Comparison of ENCODE assay signal across 8 cellular contexts in genomic region chr22:38870791-38871359, GRCh38. TPM values are rescaled to one million over a fixed set of nuclear protein-coding genes. Genes with fewer than 3 reads are reported as not detected.
DNase-seq lines count a peak whose midpoint lies in the region; ATAC-seq and TF ChIP-seq lines count a peak whose summit lies in the region.

No MANE protein-coding gene starts in this region.

- H3K27ac Mint-ChIP-seq in mesothelial cell of epicardium: peak overlapping the region; percentile 85

- no peaks in the 10 kb centered on the region for H3K9me3 ChIP-seq in cardiac muscle cell (ENCODE audit: low read depth)
- H3K9me3 ChIP-seq in breast epithelium: no peaks in the 10 kb centered on the region
- no peaks in the 10 kb centered on the region for H3K9me3 ChIP-seq in uterus

- H3K9me3 Mint-ChIP-seq in mesothelial cell of epicardium: no peaks in the 10 kb centered on the region

- H3K27me3 ChIP-seq in cardiac muscle cell (no peaks in the 10 kb centered on the region), breast epithelium (no peaks in the 10 kb centered on the region), uterus (no peaks in the 10 kb centered on the region)

- no peak for ATAC-seq in left cardiac atrium
- ATAC-seq in left lobe of liver: no peak

- H3K4me3 ChIP-seq in cardiac muscle cell (peak overlapping the region; percentile 49), breast epithelium (peak overlapping the region; percentile 75 to 99 (median 76)), uterus (peak overlapping the region; percentile 73 to 91)

- intact Hi-C loops in left cardiac atrium (cut with DNase I): loop anchor here (1.0 to 10.0 kb wide), 4 partner anchors 54 to 132 kb away; no protein-coding TSS in a partner anchor
- intact Hi-C loops in breast epithelium (cut with DNase I; ENCODE audit: low total_unique reads): loop anchor here (10.0 kb wide), 1 partner anchor 54 kb away; no protein-coding TSS in a partner anchor
- intact Hi-C loops in uterus (cut with DNase I; ENCODE audit: low total_unique reads): loop anchor here (10.0 kb wide), 1 partner anchor 54 kb away; no protein-coding TSS in a partner anchor

- peak overlapping the region; percentile 79 for H3K27ac ChIP-seq in cardiac muscle cell
- H3K27ac ChIP-seq in breast epithelium: peak overlapping the region; percentile 96 to 97
- peak overlapping the region; percentile 93 to 94 for H3K27ac ChIP-seq in uterus

- no peaks in the 10 kb centered on the region for H3K36me3 ChIP-seq in cardiac muscle cell
- H3K36me3 ChIP-seq in breast epithelium: no peaks in the 10 kb centered on the region
- H3K36me3 ChIP-seq in uterus: no peaks in the 10 kb centered on the region

- TF ChIP-seq CTCF in cardiac muscle cell (IDR thresholded peaks at IDR 0.05; ENCODE audit: low read depth, low read length) (no peak), breast epithelium (IDR thresholded peaks at IDR 0.05) (no peak), mesothelial cell of epicardium (IDR thresholded peaks at IDR 0.05; ENCODE audit: unreplicated experiment) (no peak), uterus (IDR thresholded peaks at IDR 0.05) (no peak)

- no peak for TF ChIP-seq POLR2A in breast epithelium (IDR thresholded peaks at IDR 0.05)
- no peak for TF ChIP-seq POLR2A in uterus (IDR thresholded peaks at IDR 0.05)

- H3K4me3 Mint-ChIP-seq in mesothelial cell of epicardium: peak overlapping the region; percentile 87

- peaks cover 33% of the 10 kb centered on the region for H3K4me1 Mint-ChIP-seq in mesothelial cell of epicardium

- no peaks in the 10 kb centered on the region for H3K36me3 Mint-ChIP-seq in mesothelial cell of epicardium

- DNase-seq in cardiac muscle cell (ENCODE audit: low read depth in 1 of 2, low spot score in 1 of 2) (no peak), left cardiac atrium (no peak), breast epithelium (ENCODE audit: low spot score in 2 of 2) (no peak), mesothelial cell of epicardium (ENCODE audit: low spot score in 2 of 2, unreplicated experiment in 2 of 2) (peak in 1 of 2 experiments; percentile 37), uterus (peak in 1 of 2 donors; percentile 14), NCI-H2227 (lab: John Stamatoyannopoulos, UW; ENCODE audit: unreplicated experiment) (no peak), NCI-H1694 (lab: John Stamatoyannopoulos, UW) (no peak), left lobe of liver (ENCODE audit: low spot score) (no peak)

- peaks cover 7% of the 10 kb centered on the region for H3K27me3 Mint-ChIP-seq in mesothelial cell of epicardium (ENCODE audit: low read depth)

- H3K4me1 ChIP-seq in cardiac muscle cell (ENCODE audit: low read depth): peaks cover 20% of the 10 kb centered on the region
- H3K4me1 ChIP-seq in breast epithelium: peaks cover 0 to 10% of the 10 kb centered on the region in 2 donors
- H3K4me1 ChIP-seq in uterus: peaks cover 6 to 8% of the 10 kb centered on the region in 2 donors

RNA-seq across cellular contexts. Expression of gene CBX6, which starts 1.1 kb away (rescaled TPM):
- total RNA-seq in cardiac muscle cell (62.5 and 89.9 TPM in 2 replicates), left cardiac atrium (10 to 100 TPM; 46.0 to 54.3 TPM), breast epithelium (10 to 100 TPM; 20.2 to 34.7 (median 25.9) TPM), mesothelial cell of epicardium (101 to 104 TPM (median 102 TPM) in 3 replicates), uterus (100 to 1,000 TPM in 1 of 4 donors, 10 to 100 TPM in 3; 11.0 to 145 (median 56.4) TPM), left lobe of liver (16.0 TPM)
- polyA plus RNA-seq in cardiac muscle cell: 40.9 and 46.8 TPM in 2 replicates

RNA-seq across cellular contexts. Expression of gene NPTXR, which starts 27.0 kb away (rescaled TPM):
- total RNA-seq in cardiac muscle cell (15.1 and 16.7 TPM in 2 replicates), left cardiac atrium (10 to 100 TPM; 26.9 to 30.8 TPM), breast epithelium (1 to 10 TPM; 3.7 to 4.6 (median 4.5) TPM), mesothelial cell of epicardium (9.6 to 10.3 TPM (median 10.1 TPM) in 3 replicates), uterus (10 to 100 TPM in 2 of 4 donors, 1 to 10 TPM in 2; 1.8 to 24.1 (median 10.0) TPM), left lobe of liver (0.45 TPM)
- polyA plus RNA-seq in cardiac muscle cell: 4.0 and 4.2 TPM in 2 replicates
